ENCODE assay signal across 28 cellular contexts in the genomic region with DNA sequence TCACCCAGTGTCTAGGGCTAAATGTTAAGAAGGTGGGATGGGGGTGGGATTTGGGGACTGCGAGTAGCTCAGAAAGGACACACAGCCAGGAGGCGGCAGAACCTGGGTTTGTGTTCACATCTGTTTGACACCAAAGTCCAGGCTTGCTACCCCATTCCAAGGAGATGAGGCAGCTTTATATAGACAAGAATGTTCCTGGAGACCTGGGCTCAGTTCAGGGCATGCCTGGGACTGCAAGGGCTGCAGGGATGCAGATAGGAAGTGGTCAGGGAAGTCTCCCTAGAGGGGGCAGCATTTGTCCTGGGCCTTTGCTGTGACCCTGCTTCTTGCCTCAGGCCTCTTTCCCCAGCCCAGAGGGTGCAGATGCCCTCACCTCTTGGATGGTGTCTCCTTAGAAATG. TPM values are rescaled to one million over a fixed set of nuclear protein-coding genes. Genes with fewer than 3 reads are reported as not detected.
DNase-seq lines count a peak whose midpoint lies in the region; ATAC-seq, FAIRE-seq and TF ChIP-seq lines count a peak whose summit lies in the region.
"Had no signal": no experiment of that assay in that cellular context is flagged by ENCODE, and none has a peak within 500 bp of the region (broad histone marks: within the 10 kb centered on the region; RNA-seq: fewer than 3 reads in every experiment).

No MANE protein-coding gene starts in this region.

- H3K27me3 Mint-ChIP-seq in activated CD4-positive, alpha-beta memory T cell treated with anti-CD3 and anti-CD28 coated beads, Interleukin-2, amount 10 ng/mL, durations not matched to agents 7 days and 5 days: peaks cover 13% of the 10 kb centered on the region
- H3K27me3 Mint-ChIP-seq: activated naive CD8-positive, alpha-beta T cell treated with anti-CD3 and anti-CD28 coated beads, Interleukin-2, amount 50 U/mL, for 24 hours had no signal

- H3K27ac Mint-ChIP-seq in activated CD4-positive, alpha-beta memory T cell treated with anti-CD3 and anti-CD28 coated beads, Interleukin-2, amount 10 ng/mL, durations not matched to agents 7 days and 5 days: no peak overlapping the region
- H3K27ac Mint-ChIP-seq: activated naive CD8-positive, alpha-beta T cell treated with anti-CD3 and anti-CD28 coated beads, Interleukin-2, amount 50 U/mL, for 24 hours; brain; naive thymus-derived CD8-positive, alpha-beta T cell had no signal

- TF ChIP-seq RAD21 in HCT116 (IDR thresholded peaks at IDR 0.05; ENCODE audit: low read depth): no peak

- RAD21 ChIA-PET in HCT116 (lab: Charles Lee; ENCODE audit: low non-redundant PET in 1 of 2, low total read pairs in 2 of 2, uncharacterized antibody in 2 of 2, unreplicated experiment in 2 of 2): no interaction called here

- peaks cover 0 to under 1% of the 10 kb centered on the region in 2 experiments; a peak in 2 of 4 replicates for H3K4me1 ChIP-seq in HCT116 (ENCODE audit: control insufficient read depth in 1 of 2, insufficient read depth in 2 of 2, low read length in 2 of 2)

- no peaks in the 10 kb centered on the region for H4K20me1 ChIP-seq in HCT116 (ENCODE audit: insufficient read depth)

- no peak overlapping the region for H3K4me3 Mint-ChIP-seq in activated CD4-positive, alpha-beta memory T cell treated with anti-CD3 and anti-CD28 coated beads, Interleukin-2, amount 10 ng/mL, durations not matched to agents 7 days and 5 days
- H3K4me3 Mint-ChIP-seq: activated naive CD8-positive, alpha-beta T cell treated with anti-CD3 and anti-CD28 coated beads, Interleukin-2, amount 50 U/mL, for 24 hours; brain; naive thymus-derived CD8-positive, alpha-beta T cell had no signal

- H3K36me3 ChIP-seq in HCT116 (ENCODE audit: control insufficient read depth in 1 of 2, insufficient read depth in 2 of 2, low read length in 2 of 2) (no peaks in the 10 kb centered on the region), bronchial epithelial cell (ENCODE audit: control insufficient read depth, insufficient read depth, low read length) (no peaks in the 10 kb centered on the region)

- DNase-seq in AG10803 (ENCODE audit: low read depth): peak; percentile 51
- DNase-seq in HCT116 (ENCODE audit: low read depth, low spot score): no peak
- DNase-seq in bronchial epithelial cell (ENCODE audit: low read depth): peak; percentile 81
- peak; percentile 18 for DNase-seq in kidney tubule cell (ENCODE audit: low spot score)
- no peak for DNase-seq in stimulated activated CD4-positive, alpha-beta T cell treated with anti-CD3 and anti-CD28 coated beads, Interleukin-12 subunit alpha, Interleukin-12 subunit beta, amount 100 ng/mL, for 4 hours
- no peak for DNase-seq in activated CD4-positive, alpha-beta memory T cell treated with anti-CD3 and anti-CD28 coated beads, Interleukin-2, amount 10 ng/mL, durations not matched to agents 7 days and 5 days
- DNase-seq: activated CD8-positive, alpha-beta memory T cell treated with anti-CD3 and anti-CD28 coated beads, Interleukin-2, amount 50 U/mL, for 48 hours; activated effector memory CD4-positive, alpha-beta T cell treated with anti-CD3 and anti-CD28 coated beads, Interleukin-2, amount 50 U/mL, for 16 hours; activated naive CD8-positive, alpha-beta T cell treated with anti-CD3 and anti-CD28 coated beads, Interleukin-2, amount 50 U/mL, for 24 hours; AML-193; DND-41; hypothalamus; KG1; kidney glomerular epithelial cell; MV-4-11; naive thymus-derived CD8-positive, alpha-beta T cell; NCI-H1694; NCI-H69; Right ventricle myocardium superior had no signal

- H3K9me2 ChIP-seq in HCT116 (ENCODE audit: insufficient read depth): no peaks in the 10 kb centered on the region

- intact Hi-C loops in HCT116 (cut with micrococcal nuclease): no loop called here

- no peak overlapping the region for H2AFZ ChIP-seq in HCT116 (ENCODE audit: low read depth, low read length, poor library complexity, severe bottlenecking)

- no TSS peak for BruUV-seq in HCT116 (replicated peaks; lab: Mats Ljungman, UMichigan)

- no peak overlapping the region for H3K4me2 ChIP-seq in HCT116 (ENCODE audit: low read length)

- H3K36me3 Mint-ChIP-seq in activated CD4-positive, alpha-beta memory T cell treated with anti-CD3 and anti-CD28 coated beads, Interleukin-2, amount 10 ng/mL, durations not matched to agents 7 days and 5 days (ENCODE audit: low read depth): no peaks in the 10 kb centered on the region
- H3K36me3 Mint-ChIP-seq: brain; naive thymus-derived CD8-positive, alpha-beta T cell had no signal

- CTCF ChIA-PET in HCT116 (lab: Charles Lee): no interaction called here
- CTCF ChIA-PET in activated CD4-positive, alpha-beta memory T cell treated with anti-CD3 and anti-CD28 coated beads, Interleukin-2, amount 10 ng/mL, durations not matched to agents 7 days and 5 days (lab: Charles Lee): no interaction called here

- peak; percentile 22; the same call in 1 of the 2 replicates for TF ChIP-seq CTCF in AG10803 (conservative IDR thresholded peaks at IDR 0.05; ENCODE audit: low read length)
- no peak for TF ChIP-seq CTCF in HCT116 (IDR thresholded peaks at IDR 0.05 in 2 of 3, conservative IDR thresholded peaks at IDR 0.05 in 1 of 3; ENCODE audit: borderline replicate concordance in 1 of 3, insufficient read depth in 1 of 3, low read depth in 2 of 3, low read length in 2 of 3)
- TF ChIP-seq CTCF in bronchial epithelial cell (IDR thresholded peaks at IDR 0.05; ENCODE audit: insufficient read depth, low read length, severe bottlenecking): peak; percentile 26

- no peaks in the 10 kb centered on the region for H3K4me1 Mint-ChIP-seq in activated CD4-positive, alpha-beta memory T cell treated with anti-CD3 and anti-CD28 coated beads, Interleukin-2, amount 10 ng/mL, durations not matched to agents 7 days and 5 days
- H3K4me1 Mint-ChIP-seq: activated naive CD8-positive, alpha-beta T cell treated with anti-CD3 and anti-CD28 coated beads, Interleukin-2, amount 50 U/mL, for 24 hours; brain; naive thymus-derived CD8-positive, alpha-beta T cell had no signal

- no peak overlapping the region for H3K9ac ChIP-seq in HCT116 (ENCODE audit: low read length)

- no peak for TF ChIP-seq POLR2A in HCT116 (IDR thresholded peaks at IDR 0.05; ENCODE audit: borderline replicate concordance, extremely low read depth, insufficient read depth, insufficient read length)

- ATAC-seq in HCT116: peak; percentile 69
- ATAC-seq in HG02610 (IDR thresholded peaks at IDR 0.05; ENCODE audit: unreplicated experiment): no peak
- no peak for ATAC-seq in GM21825 (IDR thresholded peaks at IDR 0.05; ENCODE audit: unreplicated experiment)
- ATAC-seq: activated naive CD8-positive, alpha-beta T cell treated with anti-CD3 and anti-CD28 coated beads, Interleukin-2, amount 50 U/mL, for 24 hours; naive thymus-derived CD8-positive, alpha-beta T cell; sciatic nerve had no signal

- H3K9me3 Mint-ChIP-seq in activated CD4-positive, alpha-beta memory T cell treated with anti-CD3 and anti-CD28 coated beads, Interleukin-2, amount 10 ng/mL, durations not matched to agents 7 days and 5 days: no peaks in the 10 kb centered on the region
- H3K9me3 Mint-ChIP-seq: activated naive CD8-positive, alpha-beta T cell treated with anti-CD3 and anti-CD28 coated beads, Interleukin-2, amount 50 U/mL, for 24 hours had no signal

- H3K4me3 ChIP-seq in AG10803 (ENCODE audit: low read length): no peak overlapping the region
- H3K4me3 ChIP-seq in HCT116 (replicated peaks in 1 of 2; ENCODE audit: low read depth in 1 of 2, low read length in 2 of 2): no peak overlapping the region
- H3K4me3 ChIP-seq in bronchial epithelial cell (ENCODE audit: low read depth, low read length): no peak overlapping the region
- H3K4me3 ChIP-seq: coronary artery had no signal

- no peak overlapping the region for H3K27ac ChIP-seq in HCT116 (ENCODE audit: low read depth, low read length)
- H3K27ac ChIP-seq: coronary artery had no signal

- no peaks in the 10 kb centered on the region for H3K9me3 ChIP-seq in HCT116 (ENCODE audit: control insufficient read depth in 1 of 2, insufficient read depth in 1 of 2, low read depth in 1 of 2, low read length in 2 of 2)

- no peak for FAIRE-seq in bronchial epithelial cell (lab: Jason Lieb, UNC)
- FAIRE-seq: endometrium had no signal

- no peaks in the 10 kb centered on the region for H3K79me2 ChIP-seq in HCT116 (ENCODE audit: insufficient read depth, low read length)

- POLR2A ChIA-PET in HCT116 (lab: Charles Lee): no interaction called here
- POLR2A ChIA-PET in activated CD4-positive, alpha-beta memory T cell treated with anti-CD3 and anti-CD28 coated beads, Interleukin-2, amount 10 ng/mL, durations not matched to agents 7 days and 5 days (lab: Charles Lee): no interaction called here

- H3K27me3 ChIP-seq in HCT116 (ENCODE audit: insufficient read depth, low read length) (no peaks in the 10 kb centered on the region), bronchial epithelial cell (ENCODE audit: control insufficient read depth, insufficient read depth, low read length) (no peaks in the 10 kb centered on the region)

TF ChIP-seq in HCT116, 20 proteins besides CTCF, POLR2A, EP300 and RAD21:
- TF ChIP-seq POLR2AphosphoS5 (IDR thresholded peaks at IDR 0.05; ENCODE audit: low read depth, low read length) (no peak), JUND (IDR thresholded peaks at IDR 0.05) (no peak)
TF ChIP-seq in HCT116: peak in this region for 0.

RNA-seq across cellular contexts. Expression of gene PADI3, which starts 16.3 kb away (rescaled TPM):
- total RNA-seq in HCT116 (2021; ENCODE audit: unreplicated experiment): 0.93 TPM
- polyA plus RNA-seq in HCT116 (2012): 0.52 and 1.3 TPM in 2 replicates
- 0.26 and 0.38 TPM in 2 replicates for total RNA-seq in bronchial epithelial cell
- total RNA-seq in activated CD4-positive, alpha-beta memory T cell treated with anti-CD3 and anti-CD28 coated beads, Interleukin-2, amount 10 ng/mL, durations not matched to agents 7 days and 5 days: not detected
- total RNA-seq: mesenteric fat pad; naive thymus-derived CD8-positive, alpha-beta T cell; Right ventricle myocardium superior; sciatic nerve; T-helper 1 cell treated with Interleukin-12 subunit alpha and Interleukin-12 subunit beta and Interleukin-4 antibody, amounts not matched to agents 30 ng/mL and 1 ng/mL, for 36 hours; temporal lobe had no signal
- polyA plus RNA-seq: naive thymus-derived CD8-positive, alpha-beta T cell had no signal

RNA-seq across cellular contexts. Expression of gene PADI4, which starts 42.8 kb away (rescaled TPM):
- total RNA-seq in HCT116 (2021; ENCODE audit: unreplicated experiment) (0.44 TPM), bronchial epithelial cell (not detected in 2 replicates)
- 0.17 and 0.20 TPM in 2 replicates for polyA plus RNA-seq in HCT116 (2012)
- not detected for total RNA-seq in activated CD4-positive, alpha-beta memory T cell treated with anti-CD3 and anti-CD28 coated beads, Interleukin-2, amount 10 ng/mL, durations not matched to agents 7 days and 5 days

Comparison
In these comparisons a context has a peak if more than half of its experiments do, and no peak if none do; other contexts are left out.
1. DNase-seq: peak in AG10803 (single experiment), bronchial epithelial cell (single experiment) and kidney tubule cell (single experiment); none in HCT116 (single experiment), stimulated activated CD4-positive, alpha-beta T cell treated with anti-CD3 and anti-CD28 coated beads, Interleukin-12 subunit alpha, Interleukin-12 subunit beta, amount 100 ng/mL, for 4 hours (single experiment) and activated CD4-positive, alpha-beta memory T cell treated with anti-CD3 and anti-CD28 coated beads, Interleukin-2, amount 10 ng/mL, durations not matched to agents 7 days and 5 days (single experiment).
2. CTCF ChIP-seq: peak in AG10803 (single experiment) and bronchial epithelial cell (single experiment); none in HCT116 (0 of 3).